In genomic region chr6:161346717-161347504, GRCh38 we compare ENCODE assay signal across 28 cellular contexts.
"Had no signal": no experiment of that assay in that cellular context is flagged by ENCODE, and none has a peak within 500 bp of the region (broad histone marks: within the 10 kb centered on the region; RNA-seq: fewer than 3 reads in every experiment).

No MANE protein-coding gene starts in this region.

- H3K4me3 Mint-ChIP-seq: activated naive CD8-positive, alpha-beta T cell; immature natural killer cell; natural killer cell; neural progenitor cell; stimulated activated naive CD8-positive, alpha-beta T cell treated with anti-CD3 and anti-CD28 coated beads, Interleukin-15, amount 100 ng/mL, for 72 hours had no signal

- H3K27me3 Mint-ChIP-seq: activated naive CD8-positive, alpha-beta T cell; stimulated activated naive CD8-positive, alpha-beta T cell treated with anti-CD3 and anti-CD28 coated beads, Interleukin-15, amount 100 ng/mL, for 72 hours had no signal

- ATAC-seq: body of pancreas; foreskin keratinocyte; heart left ventricle; left colon; stimulated activated naive CD8-positive, alpha-beta T cell treated with anti-CD3 and anti-CD28 coated beads, Interleukin-15, amount 100 ng/mL, for 72 hours had no signal

- H3K4me1 ChIP-seq: esophagus muscularis mucosa, foreskin keratinocyte, neural progenitor cell, parathyroid adenoma, right atrium auricular region, suprapubic skin, transverse colon had no signal

- H3K9me3 ChIP-seq: body of pancreas, esophagus muscularis mucosa, heart left ventricle, right atrium auricular region, suprapubic skin, transverse colon had no signal

- H3K9me3 Mint-ChIP-seq: immature natural killer cell; natural killer cell; neural progenitor cell; stimulated activated naive CD8-positive, alpha-beta T cell treated with anti-CD3 and anti-CD28 coated beads, Interleukin-15, amount 100 ng/mL, for 72 hours had no signal

- DNase-seq: activated CD4-positive, alpha-beta T cell treated with anti-CD3 and anti-CD28 coated beads for 4 hours; activated CD4-positive, alpha-beta T cell treated with anti-CD3 and anti-CD28 coated beads, Interleukin-2, amount 50 U/mL, for 4 hours; activated effector memory CD4-positive, alpha-beta T cell treated with Interleukin-2 at 50 U/mL for 16 hours; activated naive CD4-positive, alpha-beta T cell treated with Interleukin-2 at 50 U/mL for 16 hours; aorta; body of pancreas; cortex of kidney; foreskin keratinocyte; heart left ventricle; immature natural killer cell; kidney; left colon; mesenchymal stem cell; natural killer cell; occipital lobe; stimulated activated CD4-positive, alpha-beta T cell treated with anti-CD3 and anti-CD28 coated beads, Interleukin-4, amount 100 ng/mL, for 1 hour; stimulated activated naive CD8-positive, alpha-beta T cell treated with anti-CD3 and anti-CD28 coated beads, Interleukin-15, amount 100 ng/mL, for 72 hours; transverse colon had no signal

- H3K4me3 ChIP-seq: body of pancreas, cardiac muscle cell, esophagus muscularis mucosa, heart left ventricle, neural progenitor cell, right atrium auricular region, suprapubic skin, transverse colon had no signal

- H3K27me3 ChIP-seq: body of pancreas, cardiac muscle cell, esophagus muscularis mucosa, foreskin keratinocyte, heart left ventricle, neural progenitor cell, right atrium auricular region, suprapubic skin, transverse colon had no signal

- H3K36me3 ChIP-seq: cardiac muscle cell, esophagus muscularis mucosa, neural progenitor cell, right atrium auricular region, suprapubic skin, transverse colon had no signal

- H3K27ac Mint-ChIP-seq: activated naive CD8-positive, alpha-beta T cell; immature natural killer cell; natural killer cell; neural progenitor cell; stimulated activated naive CD8-positive, alpha-beta T cell treated with anti-CD3 and anti-CD28 coated beads, Interleukin-15, amount 100 ng/mL, for 72 hours had no signal

- H3K4me1 Mint-ChIP-seq: immature natural killer cell; natural killer cell; neural progenitor cell; stimulated activated naive CD8-positive, alpha-beta T cell treated with anti-CD3 and anti-CD28 coated beads, Interleukin-15, amount 100 ng/mL, for 72 hours had no signal

- H3K27ac ChIP-seq: body of pancreas, cardiac muscle cell, esophagus muscularis mucosa, foreskin keratinocyte, heart left ventricle, neural progenitor cell, parathyroid adenoma, right atrium auricular region, suprapubic skin, transverse colon, VCaP had no signal

- H3K36me3 Mint-ChIP-seq: activated naive CD8-positive, alpha-beta T cell; immature natural killer cell; natural killer cell; neural progenitor cell had no signal

- FAIRE-seq: endothelial cell of umbilical vein, kidney, TTC549 had no signal
